ENCODE assay signal across 8 cellular contexts in genomic region chr1:150973826-150974579, GRCh38. TPM values are rescaled to one million over a fixed set of nuclear protein-coding genes. Genes with fewer than 3 reads are reported as not detected.
DNase-seq lines count a peak whose midpoint lies in the region; ATAC-seq, FAIRE-seq and TF ChIP-seq lines count a peak whose summit lies in the region.

No MANE protein-coding gene starts in this region.

- no peaks in the 10 kb centered on the region for H3K27me3 Mint-ChIP-seq in activated naive CD8-positive, alpha-beta T cell treated with anti-CD3 and anti-CD28 coated beads for 36 hours

- FAIRE-seq in A549 (lab: Jason Lieb, UNC): no peak

- TF ChIP-seq CTCF in A549 (IDR thresholded peaks at IDR 0.05) (peak; percentile 22; the same call in 2 of the 3 replicates), RWPE2 (IDR thresholded peaks at IDR 0.05; ENCODE audit: poor library complexity, severe bottlenecking) (no peak), psoas muscle (IDR thresholded peaks at IDR 0.05) (no peak)

- 3% methylated on average over 20 of the region's 67 CpGs for WGBS in A549 (ENCODE audit: missing lambda C conversion rate)
- 0 to 1% (median 1%) methylated on average over 43 to 63 of the region's 67 CpGs for WGBS in psoas muscle, 3 donors

- peak overlapping the region; percentile 89 for H3K27ac Mint-ChIP-seq in activated naive CD8-positive, alpha-beta T cell treated with anti-CD3 and anti-CD28 coated beads for 36 hours

- POLR2A ChIA-PET in A549 (lab: Yijun Ruan, JAX): interaction anchor here (0.9 kb wide), 1 partner anchor 8 kb away, joined by 3 read pairs; no protein-coding TSS in a partner anchor

- H3K27ac ChIP-seq in A549 (peak overlapping the region; percentile 98 to 100), RWPE2 (ENCODE audit: poor library complexity, severe bottlenecking) (peak overlapping the region; percentile 79), psoas muscle (peak overlapping the region; percentile 97)

- no peak for TF ChIP-seq RAD21 in A549 (conservative IDR thresholded peaks at IDR 0.05 in 1 of 2, IDR thresholded peaks at IDR 0.05 in 1 of 2)

- H3K36me3 Mint-ChIP-seq in activated naive CD8-positive, alpha-beta T cell treated with anti-CD3 and anti-CD28 coated beads for 36 hours: peaks cover 23% of the 10 kb centered on the region

- no peaks in the 10 kb centered on the region for H3K9me3 Mint-ChIP-seq in activated naive CD8-positive, alpha-beta T cell treated with anti-CD3 and anti-CD28 coated beads for 36 hours

- H3K27me3 ChIP-seq in RWPE2 (ENCODE audit: insufficient read depth, poor library complexity, severe bottlenecking): no peaks in the 10 kb centered on the region
- no peaks in the 10 kb centered on the region for H3K27me3 ChIP-seq in psoas muscle (ENCODE audit: insufficient read depth in 3 of 3, low read length in 2 of 3)

- TF ChIP-seq EP300 in A549 (IDR thresholded peaks at IDR 0.05): no peak

- H3K4me1 ChIP-seq in A549: peaks cover 74% of the 10 kb centered on the region
- H3K4me1 ChIP-seq in RWPE2 (ENCODE audit: insufficient read depth, poor library complexity, severe bottlenecking): peaks cover 29% of the 10 kb centered on the region
- peaks cover 38% of the 10 kb centered on the region for H3K4me1 ChIP-seq in psoas muscle

- TF ChIP-seq POLR2A in A549 (IDR thresholded peaks at IDR 0.05; ENCODE audit: low read length): no peak

- intact Hi-C loops in cardiac septum (cut with DNase I): loop anchor here (2.0 to 5.0 kb wide), 2 partner anchors 47 to 97 kb away; partner anchors contain the start of genes ARNT and SETDB1
- intact Hi-C loops in psoas muscle (cut with DNase I): loop anchor here in 1 of 2 donors (5.0 kb wide), 1 partner anchor 407 kb away; no protein-coding TSS in a partner anchor

- ATAC-seq in A549 (peak; percentile 5 to 32), GM18517 (IDR thresholded peaks at IDR 0.05; ENCODE audit: unreplicated experiment) (peak; percentile 47), HG03135 (IDR thresholded peaks at IDR 0.05; ENCODE audit: unreplicated experiment) (peak; percentile 33), RWPE2 (ENCODE audit: low read depth) (peak; percentile 41), psoas muscle (peak in 3 of 4 donors; percentile 6 to 26 (median 19)), HG03469 (IDR thresholded peaks at IDR 0.05; ENCODE audit: unreplicated experiment) (no peak)

- H3K4me1 Mint-ChIP-seq in activated naive CD8-positive, alpha-beta T cell treated with anti-CD3 and anti-CD28 coated beads for 36 hours: peaks cover 59% of the 10 kb centered on the region

- H3K9me3 ChIP-seq in A549 (no peaks in the 10 kb centered on the region), RWPE2 (ENCODE audit: severe bottlenecking) (no peaks in the 10 kb centered on the region), psoas muscle (no peaks in the 10 kb centered on the region)

- H3K4me3 ChIP-seq in A549 (peak overlapping the region; percentile 90), RWPE2 (ENCODE audit: severe bottlenecking) (peak overlapping the region; percentile 100), psoas muscle (peak overlapping the region; percentile 86)

- peak overlapping the region; percentile 95 for H3K4me2 ChIP-seq in A549

- CTCF ChIA-PET in A549 (lab: Yijun Ruan, JAX): interaction anchor here (1.0 to 26.8 kb wide), 5 partner anchors 9 to 161 kb away, joined by 3 to 586 read pairs (median 8); partner anchors contain the start of genes ANXA9 and MINDY1

- H3K36me3 ChIP-seq in RWPE2 (ENCODE audit: low read depth) (peaks cover 16% of the 10 kb centered on the region), psoas muscle (ENCODE audit: insufficient read depth in 1 of 2, low read depth in 1 of 2) (peaks cover 0 to 2% of the 10 kb centered on the region in 2 donors)

- peak overlapping the region; percentile 92 for H3K4me3 Mint-ChIP-seq in activated naive CD8-positive, alpha-beta T cell treated with anti-CD3 and anti-CD28 coated beads for 36 hours

- no peak for DNase-seq in A549 (ENCODE audit: low read depth in 1 of 2, low spot score in 1 of 2)
- no peak for DNase-seq in RWPE2 (ENCODE audit: low spot score)
- peak; percentile 54 for DNase-seq in activated naive CD8-positive, alpha-beta T cell treated with anti-CD3 and anti-CD28 coated beads for 36 hours
- DNase-seq in cardiac septum (ENCODE audit: low spot score): peak; percentile 80
- DNase-seq in psoas muscle: peak; percentile 47 to 67

TF ChIP-seq in A549, 52 proteins besides CTCF, POLR2A, EP300 and RAD21:
- TF ChIP-seq MYC (IDR thresholded peaks at IDR 0.05; ENCODE audit: borderline replicate concordance, low read length) (0 out of 2 replicates have a peak, but pooled peaks have one; percentile 21), HOXB5 (CRISPR knock-in tag; IDR thresholded peaks at IDR 0.05) (no peak), PHF8 (IDR thresholded peaks at IDR 0.05; ENCODE audit: borderline replicate concordance, low read depth) (0 out of 2 replicates have a peak, but pooled peaks have one; percentile 35), ZFP36 (IDR thresholded peaks at IDR 0.05; ENCODE audit: borderline replicate concordance, partially characterized antibody) (no peak)
TF ChIP-seq in A549: peak in this region for 2.

RNA-seq across cellular contexts. Expression of gene CERS2, which starts 0.6 kb away (rescaled TPM):
- 356 and 395 TPM in 2 replicates for polyA plus RNA-seq in A549 (2011; rRNA removed)
- polyA plus RNA-seq in A549 (2012; cell fraction: cytosol; rRNA removed): 144 and 210 TPM in 2 replicates
- 118 and 122 TPM in 2 replicates for polyA plus RNA-seq in A549 (2012; cell fraction: nucleus; rRNA removed)
- polyA plus RNA-seq in A549 (2017; fragmentation: RNase III; extraction: RNeasy Plus Mini Kit Qiagen cat#74134 plus additional on column Dnase treatment): 183 to 196 TPM (median 196 TPM) in 3 replicates
- 275 and 350 TPM in 2 replicates for polyA minus RNA-seq in A549 (2011; rRNA and poly(A)+ RNA removed)
- total RNA-seq in activated naive CD8-positive, alpha-beta T cell treated with anti-CD3 and anti-CD28 coated beads for 36 hours: 100 to 1,000 TPM; 160 to 166 TPM
- total RNA-seq in cardiac septum: 76.0 TPM
- total RNA-seq in psoas muscle: 10 to 100 TPM; 42.1 to 61.0 (median 51.1) TPM
- 10 to 100 TPM; 29.8 to 59.6 (median 30.5) TPM for polyA plus RNA-seq in psoas muscle

RNA-seq across cellular contexts. Expression of gene ANXA9, which starts 8.1 kb away (rescaled TPM):
- polyA plus RNA-seq in A549 (2011; rRNA removed): 2.2 and 3.3 TPM in 2 replicates
- 1.1 and 1.6 TPM in 2 replicates for polyA plus RNA-seq in A549 (2012; cell fraction: cytosol; rRNA removed)
- polyA plus RNA-seq in A549 (2012; cell fraction: nucleus; rRNA removed): 2.3 and 2.7 TPM in 2 replicates
- 1.5 to 2.1 TPM (median 1.7 TPM) in 3 replicates for polyA plus RNA-seq in A549 (2017; fragmentation: RNase III; extraction: RNeasy Plus Mini Kit Qiagen cat#74134 plus additional on column Dnase treatment)
- polyA minus RNA-seq in A549 (2011; rRNA and poly(A)+ RNA removed): 6.1 and 7.8 TPM in 2 replicates
- total RNA-seq in activated naive CD8-positive, alpha-beta T cell treated with anti-CD3 and anti-CD28 coated beads for 36 hours: not detected
- total RNA-seq in cardiac septum: 0.16 TPM
- not detected for total RNA-seq in psoas muscle
- under 1 TPM; 0.07 to 0.10 (median 0.07) TPM for polyA plus RNA-seq in psoas muscle

RNA-seq across cellular contexts. Expression of gene MINDY1, which starts 32.7 kb away (rescaled TPM):
- polyA plus RNA-seq in A549 (2011; rRNA removed) (5.2 and 7.9 TPM in 2 replicates), A549 (2017; fragmentation: RNase III; extraction: RNeasy Plus Mini Kit Qiagen cat#74134 plus additional on column Dnase treatment) (4.0 to 4.8 TPM (median 4.8 TPM) in 3 replicates), psoas muscle (10 to 100 TPM in 1 of 3 donors, 1 to 10 TPM in 2; 4.4 to 16.2 (median 9.7) TPM)
- 3.0 and 3.8 TPM in 2 replicates for polyA plus RNA-seq in A549 (2012; cell fraction: cytosol; rRNA removed)
- 7.3 and 8.9 TPM in 2 replicates for polyA plus RNA-seq in A549 (2012; cell fraction: nucleus; rRNA removed)
- 10.1 and 10.7 TPM in 2 replicates for polyA minus RNA-seq in A549 (2011; rRNA and poly(A)+ RNA removed)
- total RNA-seq in activated naive CD8-positive, alpha-beta T cell treated with anti-CD3 and anti-CD28 coated beads for 36 hours: 10 to 100 TPM in 1 of 2 experiments, 1 to 10 TPM in 1; 9.4 to 11.6 TPM
- total RNA-seq in cardiac septum (49.1 TPM), psoas muscle (10 to 100 TPM; 13.9 to 26.0 (median 18.5) TPM)

RNA-seq across cellular contexts. Expression of gene PRUNE1, which starts 34.2 kb away (rescaled TPM):
- 27.0 and 27.5 TPM in 2 replicates for polyA plus RNA-seq in A549 (2011; rRNA removed)
- polyA plus RNA-seq in A549 (2012; cell fraction: cytosol; rRNA removed): 10.9 and 12.7 TPM in 2 replicates
- polyA plus RNA-seq in A549 (2012; cell fraction: nucleus; rRNA removed): 7.7 and 9.5 TPM in 2 replicates
- 11.1 to 11.9 TPM (median 11.1 TPM) in 3 replicates for polyA plus RNA-seq in A549 (2017; fragmentation: RNase III; extraction: RNeasy Plus Mini Kit Qiagen cat#74134 plus additional on column Dnase treatment)
- polyA minus RNA-seq in A549 (2011; rRNA and poly(A)+ RNA removed): 21.1 and 21.7 TPM in 2 replicates
- total RNA-seq in activated naive CD8-positive, alpha-beta T cell treated with anti-CD3 and anti-CD28 coated beads for 36 hours: 10 to 100 TPM; 13.0 to 14.4 TPM
- total RNA-seq in cardiac septum: 31.0 TPM
- total RNA-seq in psoas muscle: 10 to 100 TPM; 17.5 to 30.2 (median 24.6) TPM
- polyA plus RNA-seq in psoas muscle: 10 to 100 TPM; 12.4 to 33.8 (median 15.1) TPM

RNA-seq across cellular contexts. Expression of gene SETDB1, which starts 47.8 kb away (rescaled TPM):
- polyA plus RNA-seq in A549 (2011; rRNA removed): 48.8 and 56.9 TPM in 2 replicates
- polyA plus RNA-seq in A549 (2012; cell fraction: cytosol; rRNA removed): 16.8 and 18.9 TPM in 2 replicates
- 32.0 and 46.3 TPM in 2 replicates for polyA plus RNA-seq in A549 (2012; cell fraction: nucleus; rRNA removed)
- polyA plus RNA-seq in A549 (2017; fragmentation: RNase III; extraction: RNeasy Plus Mini Kit Qiagen cat#74134 plus additional on column Dnase treatment): 25.1 to 27.6 TPM (median 25.2 TPM) in 3 replicates
- polyA minus RNA-seq in A549 (2011; rRNA and poly(A)+ RNA removed): 55.3 and 58.4 TPM in 2 replicates
- total RNA-seq in activated naive CD8-positive, alpha-beta T cell treated with anti-CD3 and anti-CD28 coated beads for 36 hours: 10 to 100 TPM; 40.4 to 51.1 TPM
- 15.5 TPM for total RNA-seq in cardiac septum
- total RNA-seq in psoas muscle: 10 to 100 TPM; 19.4 to 27.1 (median 20.4) TPM
- polyA plus RNA-seq in psoas muscle: 10 to 100 TPM; 12.8 to 14.8 (median 13.5) TPM

Comparison
In these comparisons a context has a peak if more than half of its experiments do, and no peak if none do; other contexts are left out.
1. DNase-seq: peak in activated naive CD8-positive, alpha-beta T cell treated with anti-CD3 and anti-CD28 coated beads for 36 hours (single experiment), cardiac septum (single experiment) and psoas muscle (2 of 2); none in A549 (0 of 2) and RWPE2 (single experiment).
2. Peak in every context shown above with its lines, with median percentiles within 50 percentile points of each other: H3K27ac ChIP-seq and H3K4me3 ChIP-seq.